Comparison of ENCODE assay signal across 20 cellular contexts in genomic region chr12:7748774-7749296, GRCh38. TPM values are rescaled to one million over a fixed set of nuclear protein-coding genes. Genes with fewer than 3 reads are reported as not detected.
"Had no signal": no experiment of that assay in that cellular context is flagged by ENCODE, and none has a peak within 500 bp of the region (broad histone marks: within the 10 kb centered on the region; RNA-seq: fewer than 3 reads in every experiment).

No MANE protein-coding gene starts in this region.

- H3K36me3 ChIP-seq: ascending aorta, neutrophil, right atrium auricular region, tibial artery, uterus had no signal

- H3K4me1 ChIP-seq: ascending aorta, right atrium auricular region, tibial artery, uterus had no signal

- ATAC-seq: activated CD4-positive, CD25-positive, alpha-beta regulatory T cell treated with anti-CD3 and anti-CD28 coated beads, Interleukin-2, amount 50 U/mL, for 24 hours; stimulated activated memory B cell treated with anti-CD40 and anti-IgM and Interleukin-4, amounts not matched to agents 10 μg/mL and 1 μg/mL and 100 μg/mL, for 72 hours had no signal

- H3K4me1 Mint-ChIP-seq: stimulated activated memory B cell treated with anti-CD40 and anti-IgM and Interleukin-4, amounts not matched to agents 10 μg/mL and 1 μg/mL and 100 μg/mL, for 72 hours had no signal

- H3K9me3 ChIP-seq: ascending aorta, neutrophil, tibial artery, uterus had no signal

- H3K4me3 Mint-ChIP-seq: activated naive CD4-positive, alpha-beta T cell treated with anti-CD3 and anti-CD28 coated beads for 36 hours; stimulated activated memory B cell treated with anti-CD40 and anti-IgM and Interleukin-4, amounts not matched to agents 10 μg/mL and 1 μg/mL and 100 μg/mL, for 72 hours; T-helper 1 cell treated with Interleukin-12 subunit alpha and Interleukin-12 subunit beta and Interleukin-4 antibody, amounts not matched to agents 30 μg/mL and 1 μg/mL, for 36 hours had no signal

- DNase-seq: activated CD4-positive, alpha-beta T cell treated with anti-CD3 and anti-CD28 coated beads, Interleukin-2, amount 50 U/mL, for 1 hour; activated naive CD4-positive, alpha-beta T cell treated with anti-CD3 and anti-CD28 coated beads for 36 hours; activated T-cell treated with anti-CD3 and anti-CD28 coated beads for 4 hours; head of caudate nucleus; stimulated activated CD4-positive, alpha-beta T cell treated with anti-CD3 and anti-CD28 coated beads, Interleukin-2, amount 100 ng/mL, for 48 hours; tibial artery; uterus had no signal

- H3K27ac Mint-ChIP-seq: activated naive CD4-positive, alpha-beta T cell treated with anti-CD3 and anti-CD28 coated beads for 36 hours; stimulated activated memory B cell treated with anti-CD40 and anti-IgM and Interleukin-4, amounts not matched to agents 10 μg/mL and 1 μg/mL and 100 μg/mL, for 72 hours; T-helper 1 cell treated with Interleukin-12 subunit alpha and Interleukin-12 subunit beta and Interleukin-4 antibody, amounts not matched to agents 30 μg/mL and 1 μg/mL, for 36 hours had no signal

- H3K27me3 ChIP-seq: ascending aorta, neutrophil, right atrium auricular region, tibial artery, uterus had no signal

- H3K36me3 Mint-ChIP-seq: stimulated activated memory B cell treated with anti-CD40 and anti-IgM and Interleukin-4, amounts not matched to agents 10 μg/mL and 1 μg/mL and 100 μg/mL, for 72 hours had no signal

- H3K27ac ChIP-seq: ascending aorta, epithelial cell of prostate, neutrophil, right atrium auricular region, tibial artery, uterus had no signal

- H3K9me3 Mint-ChIP-seq: activated naive CD4-positive, alpha-beta T cell treated with anti-CD3 and anti-CD28 coated beads for 36 hours; T-helper 1 cell treated with Interleukin-12 subunit alpha and Interleukin-12 subunit beta and Interleukin-4 antibody, amounts not matched to agents 30 μg/mL and 1 μg/mL, for 36 hours had no signal

- H3K4me3 ChIP-seq: ascending aorta, lung, right atrium auricular region, tibial artery, uterus had no signal

RNA-seq across cellular contexts. Expression of gene CLEC4C, which starts 1.7 kb away (rescaled TPM):
- total RNA-seq: activated naive CD4-positive, alpha-beta T cell treated with anti-CD3 and anti-CD28 coated beads for 36 hours; ascending aorta; bronchial epithelial cell; dermis microvascular lymphatic vessel endothelial cell; frontal cortex; right atrium auricular region; skeletal muscle tissue; subcutaneous adipose tissue had no signal

RNA-seq across cellular contexts. Expression of gene NANOGNB, which starts 16.2 kb away (rescaled TPM):
- total RNA-seq: activated naive CD4-positive, alpha-beta T cell treated with anti-CD3 and anti-CD28 coated beads for 36 hours; ascending aorta; bronchial epithelial cell; dermis microvascular lymphatic vessel endothelial cell; frontal cortex; lung; right atrium auricular region; skeletal muscle tissue; subcutaneous adipose tissue; uterus had no signal
- polyA plus RNA-seq: lung had no signal

RNA-seq across cellular contexts. Expression of gene DPPA3, which starts 37.6 kb away (rescaled TPM):
- total RNA-seq: activated naive CD4-positive, alpha-beta T cell treated with anti-CD3 and anti-CD28 coated beads for 36 hours; ascending aorta; bronchial epithelial cell; dermis microvascular lymphatic vessel endothelial cell; frontal cortex; lung; right atrium auricular region; skeletal muscle tissue; uterus had no signal
- polyA plus RNA-seq: lung had no signal

RNA-seq across cellular contexts. Expression of gene NANOG, which starts 40.4 kb away (rescaled TPM):
- total RNA-seq: activated naive CD4-positive, alpha-beta T cell treated with anti-CD3 and anti-CD28 coated beads for 36 hours; ascending aorta; bronchial epithelial cell; dermis microvascular lymphatic vessel endothelial cell; frontal cortex; right atrium auricular region had no signal
- polyA plus RNA-seq: lung had no signal

RNA-seq across cellular contexts. Expression of gene GDF3, which starts 53.3 kb away (rescaled TPM):
- total RNA-seq: activated naive CD4-positive, alpha-beta T cell treated with anti-CD3 and anti-CD28 coated beads for 36 hours; ascending aorta; bronchial epithelial cell; frontal cortex; lung; right atrium auricular region; subcutaneous adipose tissue; uterus had no signal
